Comparison of ENCODE assay signal across 1 cellular context in the genomic region with DNA sequence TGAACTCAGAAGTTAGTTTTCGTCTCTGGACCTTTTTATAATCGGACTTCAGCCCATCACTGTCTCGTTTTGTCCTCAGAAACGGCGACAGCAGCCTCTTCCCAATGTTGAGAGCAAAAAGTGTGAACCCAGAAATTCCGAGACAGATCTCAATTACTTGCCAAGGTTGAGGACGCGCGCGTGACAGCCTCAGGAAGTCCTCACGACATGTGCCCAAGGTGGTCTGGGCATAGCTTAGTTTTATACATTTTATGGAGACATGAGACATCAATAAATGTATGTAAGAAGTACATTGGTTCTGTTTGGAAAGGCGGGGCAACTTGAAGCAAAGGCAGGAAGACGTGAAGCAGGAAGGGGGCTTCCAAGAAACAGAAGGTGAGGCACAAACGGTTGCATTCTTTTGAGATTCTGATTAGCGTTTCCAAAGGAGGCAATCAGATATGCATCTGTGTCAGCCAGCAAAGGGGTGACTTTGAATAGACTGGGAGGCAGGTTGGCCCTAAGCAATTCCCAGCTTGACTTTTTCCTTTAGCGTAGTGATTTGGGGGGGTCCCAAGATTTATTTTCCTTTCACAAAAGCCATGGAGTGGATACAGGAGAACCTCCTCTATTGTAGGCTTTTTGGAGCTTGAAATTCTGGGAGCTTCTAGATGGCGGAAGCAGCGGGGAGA.
A peak's percentile ranks its signal among the peaks of the same experiment; 100 is the strongest.
TF ChIP-seq lines count a peak whose summit lies in the region.

No MANE protein-coding gene starts in this region.

TF ChIP-seq in HEK293, 187 proteins besides CTCF, POLR2A, EP300 and RAD21 (continued from another document):
- TF ChIP-seq KLF10 (tag by site-specific recombination; IDR thresholded peaks at IDR 0.05) = 0 out of 2 replicates have a peak, but pooled peaks have one; percentile 11
- no peak for TF ChIP-seq RBAK (tag by site-specific recombination; IDR thresholded peaks at IDR 0.05)
- TF ChIP-seq ZNF433 (tag by site-specific recombination; IDR thresholded peaks at IDR 0.05; ENCODE audit: low read depth) = no peak
- no peak for TF ChIP-seq ZFP41 (tag by site-specific recombination; IDR thresholded peaks at IDR 0.05; ENCODE audit: borderline replicate concordance)
- no peak for TF ChIP-seq ZNF585B (tag by site-specific recombination; IDR thresholded peaks at IDR 0.05)
- TF ChIP-seq SALL2 (tag by site-specific recombination; IDR thresholded peaks at IDR 0.05; ENCODE audit: borderline replicate concordance) = no peak
- peak; percentile 16 for TF ChIP-seq ZBTB8A (tag by site-specific recombination; IDR thresholded peaks at IDR 0.05)
- no peak for TF ChIP-seq ZNF23 (tag by site-specific recombination; IDR thresholded peaks at IDR 0.05; ENCODE audit: borderline replicate concordance)
- no peak for TF ChIP-seq ZBTB6 (tag by site-specific recombination; IDR thresholded peaks at IDR 0.05)
- TF ChIP-seq BCL11A (tag by site-specific recombination; IDR thresholded peaks at IDR 0.05; ENCODE audit: low read depth) = no peak
- no peak for TF ChIP-seq ZNF280D (tag by site-specific recombination; IDR thresholded peaks at IDR 0.05)
- TF ChIP-seq ZNF175 (tag by site-specific recombination; IDR thresholded peaks at IDR 0.05) = no peak
- TF ChIP-seq ZBTB20 (tag by site-specific recombination; IDR thresholded peaks at IDR 0.05) = no peak; the same call in 1 of the 2 replicates
- TF ChIP-seq, protein P1, sequence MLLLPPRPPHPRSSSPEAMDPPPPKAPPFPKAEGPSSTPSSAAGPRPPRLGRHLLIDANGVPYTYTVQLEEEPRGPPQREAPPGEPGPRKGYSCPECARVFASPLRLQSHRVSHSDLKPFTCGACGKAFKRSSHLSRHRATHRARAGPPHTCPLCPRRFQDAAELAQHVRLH (tag by site-specific recombination; IDR thresholded peaks at IDR 0.05) = no peak
- TF ChIP-seq, protein P2, sequence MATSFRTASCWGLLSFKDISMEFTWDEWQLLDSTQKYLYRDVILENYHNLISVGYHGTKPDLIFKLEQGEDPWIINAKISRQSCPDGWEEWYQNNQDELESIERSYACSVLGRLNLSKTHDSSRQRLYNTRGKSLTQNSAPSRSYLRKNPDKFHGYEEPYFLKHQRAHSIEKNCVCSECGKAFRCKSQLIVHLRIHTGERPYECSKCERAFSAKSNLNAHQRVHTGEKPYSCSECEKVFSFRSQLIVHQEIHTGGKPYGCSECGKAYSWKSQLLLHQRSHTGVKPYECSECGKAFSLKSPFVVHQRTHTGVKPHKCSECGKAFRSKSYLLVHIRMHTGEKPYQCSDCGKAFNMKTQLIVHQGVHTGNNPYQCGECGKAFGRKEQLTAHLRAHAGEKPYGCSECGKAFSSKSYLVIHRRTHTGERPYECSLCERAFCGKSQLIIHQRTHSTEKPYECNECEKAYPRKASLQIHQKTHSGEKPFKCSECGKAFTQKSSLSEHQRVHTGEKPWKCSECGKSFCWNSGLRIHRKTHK (tag by site-specific recombination; IDR thresholded peaks at IDR 0.05) = 0 out of 2 replicates have a peak, but pooled peaks have one; percentile 10
- TF ChIP-seq, protein P3, sequence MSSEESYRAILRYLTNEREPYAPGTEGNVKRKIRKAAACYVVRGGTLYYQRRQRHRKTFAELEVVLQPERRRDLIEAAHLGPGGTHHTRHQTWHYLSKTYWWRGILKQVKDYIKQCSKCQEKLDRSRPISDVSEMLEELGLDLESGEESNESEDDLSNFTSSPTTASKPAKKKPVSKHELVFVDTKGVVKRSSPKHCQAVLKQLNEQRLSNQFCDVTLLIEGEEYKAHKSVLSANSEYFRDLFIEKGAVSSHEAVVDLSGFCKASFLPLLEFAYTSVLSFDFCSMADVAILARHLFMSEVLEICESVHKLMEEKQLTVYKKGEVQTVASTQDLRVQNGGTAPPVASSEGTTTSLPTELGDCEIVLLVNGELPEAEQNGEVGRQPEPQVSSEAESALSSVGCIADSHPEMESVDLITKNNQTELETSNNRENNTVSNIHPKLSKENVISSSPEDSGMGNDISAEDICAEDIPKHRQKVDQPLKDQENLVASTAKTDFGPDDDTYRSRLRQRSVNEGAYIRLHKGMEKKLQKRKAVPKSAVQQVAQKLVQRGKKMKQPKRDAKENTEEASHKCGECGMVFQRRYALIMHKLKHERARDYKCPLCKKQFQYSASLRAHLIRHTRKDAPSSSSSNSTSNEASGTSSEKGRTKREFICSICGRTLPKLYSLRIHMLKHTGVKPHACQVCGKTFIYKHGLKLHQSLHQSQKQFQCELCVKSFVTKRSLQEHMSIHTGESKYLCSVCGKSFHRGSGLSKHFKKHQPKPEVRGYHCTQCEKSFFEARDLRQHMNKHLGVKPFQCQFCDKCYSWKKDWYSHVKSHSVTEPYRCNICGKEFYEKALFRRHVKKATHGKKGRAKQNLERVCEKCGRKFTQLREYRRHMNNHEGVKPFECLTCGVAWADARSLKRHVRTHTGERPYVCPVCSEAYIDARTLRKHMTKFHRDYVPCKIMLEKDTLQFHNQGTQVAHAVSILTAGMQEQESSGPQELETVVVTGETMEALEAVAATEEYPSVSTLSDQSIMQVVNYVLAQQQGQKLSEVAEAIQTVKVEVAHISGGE (tag by site-specific recombination; conservative IDR thresholded peaks at IDR 0.05; ENCODE audit: low read depth) = no peak
- no peak for TF ChIP-seq TCF7L2 (IDR thresholded peaks at IDR 0.05; ENCODE audit: borderline replicate concordance, low read depth, low read length)
TF ChIP-seq in HEK293: peak in this region for 12.
